Comparison of ENCODE assay signal across 10 cellular contexts in the genomic region with DNA sequence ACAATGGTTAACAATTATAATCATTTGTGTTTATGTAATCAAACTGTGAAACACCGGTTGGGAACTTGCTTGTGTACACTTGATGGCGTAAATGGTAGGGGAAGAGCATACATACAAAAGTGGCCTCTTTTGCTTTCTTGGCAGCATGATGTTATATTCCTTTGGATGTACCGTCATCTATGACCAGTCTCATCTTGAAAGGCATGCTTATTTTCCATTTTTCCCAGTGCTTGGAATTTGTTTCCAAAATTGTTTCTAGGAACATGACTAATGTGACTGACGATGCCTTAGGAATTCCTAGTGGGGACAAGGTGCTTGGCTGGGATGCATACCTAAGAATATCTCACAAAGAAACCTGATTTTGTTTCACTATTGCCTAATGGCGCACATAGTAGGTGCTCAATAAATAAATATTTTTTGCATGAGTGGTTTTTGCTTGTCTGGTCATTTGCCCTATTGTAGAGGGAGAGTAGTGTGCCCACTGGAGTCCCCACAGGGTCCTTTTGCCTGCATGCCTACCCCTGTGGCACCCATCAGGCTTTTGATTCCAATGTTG. TPM values are rescaled to one million over a fixed set of nuclear protein-coding genes. Genes with fewer than 3 reads are reported as not detected.
DNase-seq lines count a peak whose midpoint lies in the region; ATAC-seq and TF ChIP-seq lines count a peak whose summit lies in the region.
"Had no signal": no experiment of that assay in that cellular context is flagged by ENCODE, and none has a peak within 500 bp of the region (broad histone marks: within the 10 kb centered on the region; RNA-seq: fewer than 3 reads in every experiment).

No MANE protein-coding gene starts in this region.

- H3K27ac ChIP-seq in CD8-positive, alpha-beta T cell (ENCODE audit: low read depth, low read length): no peak overlapping the region
- H3K27ac ChIP-seq in OCI-LY3 (ENCODE audit: low read length) (peak overlapping the region; percentile 24; the same call in 1 of the 2 replicates), parathyroid adenoma (peak overlapping the region; percentile 57)
- H3K27ac ChIP-seq in effector memory CD4-positive, alpha-beta T cell (ENCODE audit: insufficient read depth, low read length, poor library complexity, severe bottlenecking): peak overlapping the region; percentile 66

- H3K9ac ChIP-seq in OCI-LY3 (ENCODE audit: low read length): no peak overlapping the region
- no peak overlapping the region for H3K9ac ChIP-seq in parathyroid adenoma

- H3K36me3 ChIP-seq in CD8-positive, alpha-beta T cell (ENCODE audit: insufficient read depth, low read length): peaks cover 10% of the 10 kb centered on the region
- H3K36me3 ChIP-seq in OCI-LY3 (replicated peaks; ENCODE audit: low read depth, low read length) (peaks cover 61% of the 10 kb centered on the region), parathyroid adenoma (ENCODE audit: control insufficient read depth, insufficient read depth, low read length) (no peaks in the 10 kb centered on the region)
- H3K36me3 ChIP-seq in effector memory CD4-positive, alpha-beta T cell (ENCODE audit: control insufficient read depth, insufficient read depth, low read length): peaks cover 6% of the 10 kb centered on the region

- no peaks in the 10 kb centered on the region; the same call in 1 of the 2 replicates for H4K20me1 ChIP-seq in OCI-LY3 (ENCODE audit: insufficient read depth, low read length)

- H3K27ac Mint-ChIP-seq in CD8-positive, alpha-beta T cell: peak overlapping the region; percentile 95

- peak overlapping the region; percentile 2 for H3K4me3 ChIP-seq in CD8-positive, alpha-beta T cell (ENCODE audit: low read depth, low read length)
- H3K4me3 ChIP-seq in OCI-LY3 (ENCODE audit: low read length) (no peak overlapping the region), parathyroid adenoma (ENCODE audit: low read depth, low read length) (no peak overlapping the region)
- no peak overlapping the region for H3K4me3 ChIP-seq in effector memory CD4-positive, alpha-beta T cell (ENCODE audit: insufficient read depth, low read depth, low read length, poor library complexity, severe bottlenecking)

- H2AFZ ChIP-seq in OCI-LY3 (ENCODE audit: low read depth, low read length) (no peak overlapping the region), parathyroid adenoma (no peak overlapping the region)

- H3K79me2 ChIP-seq in OCI-LY3 (ENCODE audit: low read length) (peaks cover 58% of the 10 kb centered on the region), parathyroid adenoma (no peaks in the 10 kb centered on the region)

- H3K9me3 ChIP-seq in CD8-positive, alpha-beta T cell (ENCODE audit: low read length): no peaks in the 10 kb centered on the region
- H3K9me3 ChIP-seq in OCI-LY3 (ENCODE audit: insufficient read depth, low read length) (no peaks in the 10 kb centered on the region), parathyroid adenoma (ENCODE audit: control insufficient read depth, low read length) (no peaks in the 10 kb centered on the region)
- H3K9me3 ChIP-seq in effector memory CD4-positive, alpha-beta T cell (ENCODE audit: control insufficient read depth, low read length): no peaks in the 10 kb centered on the region

- no peaks in the 10 kb centered on the region for H3K9me3 Mint-ChIP-seq in CD8-positive, alpha-beta T cell

- no peak for DNase-seq in CD8-positive, alpha-beta T cell
- DNase-seq in effector memory CD4-positive, alpha-beta T cell: no peak
- DNase-seq in NCI-H774 (lab: John Stamatoyannopoulos, UW): no peak
- no peak for DNase-seq in cortex of kidney (lab: John Stamatoyannopoulos, UW)
- DNase-seq: GDM1, NCI-H2171 treated with DMSO at 0.1 percent for 48 hours had no signal

- CTCF ChIA-PET in CD8-positive, alpha-beta T cell (lab: Charles Lee): interaction anchor here (0.8 to 3.4 kb wide), 11 partner anchors 11 to 71 kb away, joined by 3 to 24 read pairs (median 9); no protein-coding TSS in a partner anchor

- H3K4me1 ChIP-seq in CD8-positive, alpha-beta T cell (ENCODE audit: insufficient read depth, low read length): peaks cover 59% of the 10 kb centered on the region
- H3K4me1 ChIP-seq in OCI-LY3 (ENCODE audit: low read length) (peaks cover 12% of the 10 kb centered on the region), parathyroid adenoma (peaks cover 11% of the 10 kb centered on the region)
- H3K4me1 ChIP-seq in effector memory CD4-positive, alpha-beta T cell (ENCODE audit: control insufficient read depth, insufficient read depth, low read length, poor library complexity, severe bottlenecking): peaks cover 31% of the 10 kb centered on the region

- peak overlapping the region; percentile 64 for H3K4me3 Mint-ChIP-seq in CD8-positive, alpha-beta T cell

- H3K4me2 ChIP-seq in OCI-LY3 (ENCODE audit: low read length) (no peak overlapping the region), parathyroid adenoma (ENCODE audit: low read length) (no peak overlapping the region)

- no peak for TF ChIP-seq CTCF in CD8-positive, alpha-beta T cell (IDR thresholded peaks at IDR 0.05)
- TF ChIP-seq CTCF in OCI-LY3 (IDR thresholded peaks at IDR 0.05; ENCODE audit: low read depth, low read length) (no peak), parathyroid adenoma (IDR thresholded peaks at IDR 0.05) (no peak)

- ATAC-seq in CD8-positive, alpha-beta T cell: no peak
- no peak for ATAC-seq in GM21723 (IDR thresholded peaks at IDR 0.05; ENCODE audit: unreplicated experiment)
- no peak for ATAC-seq in GM21576 (IDR thresholded peaks at IDR 0.05; ENCODE audit: unreplicated experiment)

- H3K27me3 Mint-ChIP-seq in CD8-positive, alpha-beta T cell (ENCODE audit: low read depth): no peaks in the 10 kb centered on the region

- POLR2A ChIA-PET in CD8-positive, alpha-beta T cell (lab: Charles Lee): interaction anchor here (1.0 to 3.3 kb wide), 7 partner anchors 12 to 70 kb away, joined by 4 to 47 read pairs (median 6); no protein-coding TSS in a partner anchor

- peaks cover 44% of the 10 kb centered on the region for H3K36me3 Mint-ChIP-seq in CD8-positive, alpha-beta T cell

- intact Hi-C loops in CD8-positive, alpha-beta T cell (cut with DNase I, micrococcal nuclease): loop anchor here (1.0 to 2.0 kb wide), 3 partner anchors 10 to 17 kb away; no protein-coding TSS in a partner anchor

- H3K4me1 Mint-ChIP-seq in CD8-positive, alpha-beta T cell (ENCODE audit: low read depth): peaks cover 69% of the 10 kb centered on the region

- no peaks in the 10 kb centered on the region for H3K27me3 ChIP-seq in CD8-positive, alpha-beta T cell (ENCODE audit: insufficient read depth, low read length)
- no peaks in the 10 kb centered on the region for H3K27me3 ChIP-seq in OCI-LY3 (ENCODE audit: low read depth, low read length)
- no peaks in the 10 kb centered on the region for H3K27me3 ChIP-seq in effector memory CD4-positive, alpha-beta T cell (replicated peaks; ENCODE audit: control insufficient read depth, insufficient read depth, low read length, poor library complexity, severe bottlenecking)
- H3K27me3 ChIP-seq in parathyroid adenoma (ENCODE audit: control insufficient read depth, insufficient read depth, low read length): no peaks in the 10 kb centered on the region

RNA-seq across cellular contexts. Expression of a gene that starts 45.5 kb away (rescaled TPM):
- total RNA-seq in CD8-positive, alpha-beta T cell: 10 to 100 TPM; 22.4 TPM

RNA-seq across cellular contexts. Expression of a gene that starts 54.9 kb away (rescaled TPM):
- total RNA-seq in CD8-positive, alpha-beta T cell: 10 to 100 TPM; 29.3 to 30.2 TPM
